In the genomic region with DNA sequence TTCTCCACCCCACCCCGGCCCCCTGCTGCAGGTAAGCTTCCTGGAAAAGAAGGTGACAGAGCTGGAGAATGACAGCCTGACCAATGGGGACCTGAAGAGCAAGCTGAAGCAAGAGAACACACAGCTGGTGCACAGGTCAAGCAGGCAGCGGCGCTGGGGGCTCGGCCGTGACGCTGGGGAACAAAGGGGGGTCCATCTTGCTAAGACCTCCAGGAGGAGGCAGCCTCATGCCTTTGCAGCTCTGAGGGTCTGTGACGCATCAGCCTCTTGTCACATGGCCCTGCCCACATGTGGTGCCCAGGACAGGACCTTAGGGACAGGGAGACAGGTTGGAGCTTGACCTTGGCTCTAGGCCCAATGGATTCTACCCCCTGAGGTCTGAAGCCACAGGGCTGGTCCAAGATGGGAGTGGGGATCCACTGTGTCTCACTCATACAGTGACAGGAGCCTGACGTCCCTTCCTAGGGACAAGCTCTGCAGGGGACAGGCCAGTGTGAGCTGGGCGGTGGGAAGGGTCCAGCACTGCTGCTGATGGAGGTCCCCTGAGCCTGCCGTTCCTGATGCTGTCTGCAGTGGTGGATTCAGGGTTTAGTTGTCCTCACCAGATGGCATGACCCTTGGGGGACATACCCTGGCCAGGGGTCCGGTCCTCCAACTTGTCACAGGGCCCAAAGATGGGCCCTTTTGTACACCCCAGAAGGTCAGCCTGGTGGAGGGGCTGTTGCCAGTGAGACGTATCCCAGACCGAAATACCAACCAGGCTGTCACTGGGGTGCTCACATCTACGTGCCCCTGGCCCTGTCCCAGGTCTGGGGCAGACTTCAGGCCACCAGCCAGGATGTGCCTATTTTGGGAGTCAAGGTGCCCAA, we compare ENCODE assay signal across 17 cellular contexts.
DNase-seq lines count a peak whose midpoint lies in the region; ATAC-seq, FAIRE-seq and TF ChIP-seq lines count a peak whose summit lies in the region.
"Had no signal": no experiment of that assay in that cellular context is flagged by ENCODE, and none has a peak within 500 bp of the region (broad histone marks: within the 10 kb centered on the region; RNA-seq: fewer than 3 reads in every experiment).

No MANE protein-coding gene starts in this region.

- no peak overlapping the region for H3K27ac ChIP-seq in GM12878 (ENCODE audit: control insufficient read depth, insufficient read depth)
- H3K27ac ChIP-seq in spleen = no peak overlapping the region
- peak overlapping the region in 19 of 59 donors; percentile 15 to 77 (median 52) for H3K27ac ChIP-seq in dorsolateral prefrontal cortex
- H3K27ac ChIP-seq: 22Rv1, BLaER1, GM23248, HL-60 had no signal

- SMC1A ChIA-PET in GM12878 (lab: Charles Lee; ENCODE audit: uncharacterized antibody, unreplicated experiment) = interaction anchor here (1.1 to 10.1 kb wide), 6 partner anchors 11 to 318 kb away, joined by 3 to 81 read pairs (median 9); no protein-coding TSS in a partner anchor

- DNase-seq in activated CD8-positive, alpha-beta memory T cell treated with anti-CD3 and anti-CD28 coated beads, Interleukin-2, amount 10 ng/mL, durations not matched to agents 7 days and 5 days = no peak
- DNase-seq in activated CD8-positive, alpha-beta memory T cell treated with anti-CD3 and anti-CD28 coated beads, Interleukin-2, amount 50 U/mL, for 48 hours = no peak
- no peak for DNase-seq in GM12878 (ENCODE audit: low read depth, low spot score)
- DNase-seq in left lobe of liver (ENCODE audit: low spot score) = peak; percentile 56
- peak; percentile 62 for DNase-seq in spleen
- no peak for DNase-seq in dermis blood vessel endothelial cell
- DNase-seq in dorsolateral prefrontal cortex = no peak
- DNase-seq in DMS153 treated with DMSO at 0.1 percent for 48 hours (lab: John Stamatoyannopoulos, UW; ENCODE audit: unreplicated experiment) = no peak
- DNase-seq: AML-193, Caco-2, GM23248, H7 had no signal

- no peak for TF ChIP-seq EP300 in GM12878 (IDR thresholded peaks at IDR 0.05; ENCODE audit: borderline replicate concordance in 1 of 2, control insufficient read depth in 1 of 2, low read depth in 2 of 2, low read length in 2 of 2)

- TF ChIP-seq POLR2A in GM12878 (IDR thresholded peaks at IDR 0.05; ENCODE audit: low read depth, low read length) = 0 out of 2 replicates have a peak, but pooled peaks have one; percentile 17
- no peak for TF ChIP-seq POLR2A in spleen (IDR thresholded peaks at IDR 0.05)

- H3K9me3 ChIP-seq in GM12878 (replicated peaks; ENCODE audit: control insufficient read depth, insufficient read depth, low read length) (no peaks in the 10 kb centered on the region; the same call in 2 of the 3 replicates), spleen (peaks cover 0 to 15% (median 11%) of the 10 kb centered on the region in 8 donors)
- H3K9me3 ChIP-seq: Caco-2 had no signal

- CTCF ChIA-PET in activated CD8-positive, alpha-beta memory T cell treated with anti-CD3 and anti-CD28 coated beads, Interleukin-2, amount 10 ng/mL, durations not matched to agents 7 days and 5 days (lab: Charles Lee) = interaction anchor here (0.6 to 5.7 kb wide), 19 partner anchors 10 to 390 kb away, joined by 3 to 31 read pairs (median 4); no protein-coding TSS in a partner anchor
- CTCF ChIA-PET in GM12878 (lab: Yijun Ruan, JAX) = interaction anchor here (0.6 to 5.9 kb wide), 18 partner anchors 10 to 318 kb away, joined by 3 to 95 read pairs (median 4); no protein-coding TSS in a partner anchor

- no peaks in the 10 kb centered on the region for H3K79me2 ChIP-seq in GM12878 (ENCODE audit: control insufficient read depth, insufficient read depth, low read length)

- no peak for FAIRE-seq in GM12878 (lab: Jason Lieb, UNC)
- FAIRE-seq: GM18507 had no signal

- POLR2A ChIA-PET in GM12878 (lab: Charles Lee) = interaction anchor here (0.5 to 0.6 kb wide), 2 partner anchors 29 to 416 kb away, joined by 3 to 8 read pairs; no protein-coding TSS in a partner anchor

- TF ChIP-seq CTCF in GM12878 (IDR thresholded peaks at IDR 0.05 in 2 of 3, conservative IDR thresholded peaks at IDR 0.05 in 1 of 3; ENCODE audit: control insufficient read depth in 2 of 3, extremely low read depth in 1 of 3, insufficient read depth in 1 of 3, low read depth in 3 of 3, low read length in 3 of 3) (no peak), spleen (IDR thresholded peaks at IDR 0.05 in 8 of 11, conservative IDR thresholded peaks at IDR 0.05 in 3 of 11) (no peak), dorsolateral prefrontal cortex (IDR thresholded peaks at IDR 0.05 in 54 of 56, conservative IDR thresholded peaks at IDR 0.05 in 2 of 56; ENCODE audit: low read depth in 1 of 56, partially characterized antibody in 56 of 56) (no peak)

- no peak overlapping the region for H3K9ac ChIP-seq in GM12878 (ENCODE audit: control insufficient read depth, insufficient read depth, low read length)
- H3K9ac ChIP-seq: BLaER1, GM23248 had no signal

- RAD21 ChIA-PET in GM12878 (lab: Charles Lee; ENCODE audit: unreplicated experiment) = interaction anchor here (0.6 to 6.7 kb wide), 10 partner anchors 11 to 317 kb away, joined by 3 to 64 read pairs (median 4); no protein-coding TSS in a partner anchor

- peaks cover 23% of the 10 kb centered on the region for H3K36me3 Mint-ChIP-seq in activated CD8-positive, alpha-beta memory T cell treated with anti-CD3 and anti-CD28 coated beads, Interleukin-2, amount 10 ng/mL, durations not matched to agents 7 days and 5 days

- no TSS peak for BruUV-seq in GM12878 (replicated peaks; lab: Mats Ljungman, UMichigan)

- H3K4me1 Mint-ChIP-seq in activated CD8-positive, alpha-beta memory T cell treated with anti-CD3 and anti-CD28 coated beads, Interleukin-2, amount 10 ng/mL, durations not matched to agents 7 days and 5 days = peaks cover 1% of the 10 kb centered on the region

- peak overlapping the region; percentile 15 for H3K27ac Mint-ChIP-seq in activated CD8-positive, alpha-beta memory T cell treated with anti-CD3 and anti-CD28 coated beads, Interleukin-2, amount 10 ng/mL, durations not matched to agents 7 days and 5 days

- H3K4me1 ChIP-seq in GM12878 (ENCODE audit: control insufficient read depth, insufficient read depth, low read length) (no peaks in the 10 kb centered on the region; the same call in 1 of the 2 replicates), spleen (peaks cover 0 to 13% (median 9%) of the 10 kb centered on the region in 6 donors)
- H3K4me1 ChIP-seq: Caco-2 had no signal

- H3K27me3 ChIP-seq in GM12878 (replicated peaks in 1 of 2; ENCODE audit: control insufficient read depth in 2 of 2, insufficient read depth in 2 of 2, low read length in 1 of 2) = no peaks in the 10 kb centered on the region
- H3K27me3 ChIP-seq in spleen (replicated peaks in 1 of 7) = no peaks in the 10 kb centered on the region
- no peaks in the 10 kb centered on the region for H3K27me3 ChIP-seq in dorsolateral prefrontal cortex
- H3K27me3 ChIP-seq: BLaER1 had no signal

- H3K36me3 ChIP-seq in GM12878 (ENCODE audit: control insufficient read depth in 2 of 2, insufficient read depth in 2 of 2, low read length in 1 of 2) (peaks cover 10 to 24% of the 10 kb centered on the region in 2 experiments), spleen (peaks cover 0 to 100% (median 54%) of the 10 kb centered on the region in 6 donors)

- no peak for ATAC-seq in activated CD8-positive, alpha-beta memory T cell treated with anti-CD3 and anti-CD28 coated beads, Interleukin-2, amount 10 ng/mL, durations not matched to agents 7 days and 5 days
- ATAC-seq in GM12878 (no peak), left lobe of liver (peak; percentile 3)

- in situ Hi-C loops in GM12878 (cut with MboI) = no loop called here

- H3K9me3 Mint-ChIP-seq in activated CD8-positive, alpha-beta memory T cell treated with anti-CD3 and anti-CD28 coated beads, Interleukin-2, amount 10 ng/mL, durations not matched to agents 7 days and 5 days (ENCODE audit: low read depth) = no peaks in the 10 kb centered on the region
- H3K9me3 Mint-ChIP-seq: CD8-positive, alpha-beta memory T cell had no signal

- intact Hi-C loops in GM12878 (cut with micrococcal nuclease; ENCODE audit: unreplicated experiment) (no loop called here), spleen (cut with DNase I; ENCODE audit: low total_unique reads) (no loop called here), dorsolateral prefrontal cortex (cut with DNase I) (loop anchor here in 1 of 2 donors (2.0 kb wide), 2 partner anchors 87 to 135 kb away; no protein-coding TSS in a partner anchor)

- H4K20me1 ChIP-seq in GM12878 (ENCODE audit: control insufficient read depth, insufficient read depth) = no peaks in the 10 kb centered on the region

- no peaks in the 10 kb centered on the region for H3K27me3 Mint-ChIP-seq in activated CD8-positive, alpha-beta memory T cell treated with anti-CD3 and anti-CD28 coated beads, Interleukin-2, amount 10 ng/mL, durations not matched to agents 7 days and 5 days
- H3K27me3 Mint-ChIP-seq: CD8-positive, alpha-beta memory T cell had no signal

- WGBS in GM12878 (ENCODE audit: insufficient coverage, insufficient replicate concordance, low lambda C conversion rate, missing lambda C conversion rate) = 78% methylated on average over 14 of the region's 14 CpGs
- WGBS in spleen, 5 donors = 94 to 98% (median 96%) methylated on average over 13 to 14 of the region's 14 CpGs

- H2AFZ ChIP-seq in GM12878 (ENCODE audit: control insufficient read depth, low read depth, low read length) = no peak overlapping the region
- H2AFZ ChIP-seq: GM23248 had no signal

- H3K4me3 ChIP-seq in GM12878 = no peak overlapping the region
- H3K4me3 ChIP-seq in spleen = no peak overlapping the region
- no peak overlapping the region for H3K4me3 ChIP-seq in dorsolateral prefrontal cortex
- H3K4me3 ChIP-seq: BLaER1 had no signal

- no peak overlapping the region for H3K4me2 ChIP-seq in GM12878 (ENCODE audit: control insufficient read depth, insufficient read depth)
- H3K4me2 ChIP-seq: BLaER1 had no signal

- TF ChIP-seq RAD21 in GM12878 (IDR thresholded peaks at IDR 0.05; ENCODE audit: insufficient read depth, low read depth, low read length) = no peak

- H3K4me3 Mint-ChIP-seq in activated CD8-positive, alpha-beta memory T cell treated with anti-CD3 and anti-CD28 coated beads, Interleukin-2, amount 10 ng/mL, durations not matched to agents 7 days and 5 days = no peak overlapping the region
- H3K4me3 Mint-ChIP-seq: CD8-positive, alpha-beta memory T cell had no signal

TF ChIP-seq in GM12878, 131 proteins besides CTCF, POLR2A, EP300 and RAD21 (continues in another document):
- TF ChIP-seq MXI1 (IDR thresholded peaks at IDR 0.05; ENCODE audit: low read depth, low read length) (no peak), NFIC (IDR thresholded peaks at IDR 0.05; ENCODE audit: low read depth, low read length) (no peak), RELA (IDR thresholded peaks at IDR 0.05; ENCODE audit: borderline replicate concordance, partially characterized antibody) (no peak)
- TF ChIP-seq, protein P1, sequence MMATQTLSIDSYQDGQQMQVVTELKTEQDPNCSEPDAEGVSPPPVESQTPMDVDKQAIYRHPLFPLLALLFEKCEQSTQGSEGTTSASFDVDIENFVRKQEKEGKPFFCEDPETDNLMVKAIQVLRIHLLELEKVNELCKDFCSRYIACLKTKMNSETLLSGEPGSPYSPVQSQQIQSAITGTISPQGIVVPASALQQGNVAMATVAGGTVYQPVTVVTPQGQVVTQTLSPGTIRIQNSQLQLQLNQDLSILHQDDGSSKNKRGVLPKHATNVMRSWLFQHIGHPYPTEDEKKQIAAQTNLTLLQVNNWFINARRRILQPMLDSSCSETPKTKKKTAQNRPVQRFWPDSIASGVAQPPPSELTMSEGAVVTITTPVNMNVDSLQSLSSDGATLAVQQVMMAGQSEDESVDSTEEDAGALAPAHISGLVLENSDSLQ (IDR thresholded peaks at IDR 0.05) = no peak

Comparison
In these comparisons a context has a peak if more than half of its experiments do, and no peak if none do; other contexts are left out.
1. DNase-seq: peak in left lobe of liver (single experiment) and spleen (single experiment); none in activated CD8-positive, alpha-beta memory T cell treated with anti-CD3 and anti-CD28 coated beads, Interleukin-2, amount 10 ng/mL, durations not matched to agents 7 days and 5 days (single experiment), activated CD8-positive, alpha-beta memory T cell treated with anti-CD3 and anti-CD28 coated beads, Interleukin-2, amount 50 U/mL, for 48 hours (single experiment), GM12878 (single experiment), dermis blood vessel endothelial cell (single experiment), dorsolateral prefrontal cortex (0 of 10) and DMS153 treated with DMSO at 0.1 percent for 48 hours (single experiment).